In genomic region chr2:74502720-74503505, GRCh38 we compare ENCODE assay signal across 1 cellular context.
A peak's percentile ranks its signal among the peaks of the same experiment; 100 is the strongest.
TF ChIP-seq lines count a peak whose summit lies in the region.

No MANE protein-coding gene starts in this region.

TF ChIP-seq in WTC11, 78 proteins besides CTCF, POLR2A, EP300 and RAD21 (continued from another document):
- TF ChIP-seq, protein P1, sequence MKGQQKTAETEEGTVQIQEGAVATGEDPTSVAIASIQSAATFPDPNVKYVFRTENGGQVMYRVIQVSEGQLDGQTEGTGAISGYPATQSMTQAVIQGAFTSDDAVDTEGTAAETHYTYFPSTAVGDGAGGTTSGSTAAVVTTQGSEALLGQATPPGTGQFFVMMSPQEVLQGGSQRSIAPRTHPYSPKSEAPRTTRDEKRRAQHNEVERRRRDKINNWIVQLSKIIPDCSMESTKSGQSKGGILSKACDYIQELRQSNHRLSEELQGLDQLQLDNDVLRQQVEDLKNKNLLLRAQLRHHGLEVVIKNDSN (CRISPR knock-in tag; IDR thresholded peaks at IDR 0.05) = no peak; the same call in 1 of the 2 replicates
- TF ChIP-seq TCF7 (CRISPR knock-in tag; IDR thresholded peaks at IDR 0.05; ENCODE audit: low read depth) (no peak), EMX1 (CRISPR knock-in tag; IDR thresholded peaks at IDR 0.05) (no peak), ZNF423 (CRISPR knock-in tag; IDR thresholded peaks at IDR 0.05) (peak; percentile 92), NR1H2 (CRISPR knock-in tag; IDR thresholded peaks at IDR 0.05) (no peak), ZMAT4 (CRISPR knock-in tag; IDR thresholded peaks at IDR 0.05) (no peak), NFYB (CRISPR knock-in tag; conservative IDR thresholded peaks at IDR 0.05; ENCODE audit: low read depth) (no peak), CREM (CRISPR knock-in tag; IDR thresholded peaks at IDR 0.05) (no peak), SMAD4 (CRISPR knock-in tag; IDR thresholded peaks at IDR 0.05) (no peak), NFE2L1 (CRISPR knock-in tag; IDR thresholded peaks at IDR 0.05) (peak; percentile 14; the same call in 1 of the 2 replicates), ZNF138 (CRISPR knock-in tag; conservative IDR thresholded peaks at IDR 0.05) (no peak), NR3C1 (CRISPR knock-in tag; conservative IDR thresholded peaks at IDR 0.05; ENCODE audit: low read depth) (no peak), E2F5 (CRISPR knock-in tag; IDR thresholded peaks at IDR 0.05) (no peak), NFATC4 (CRISPR knock-in tag; IDR thresholded peaks at IDR 0.05) (no peak), AFF4 (CRISPR knock-in tag; IDR thresholded peaks at IDR 0.05; ENCODE audit: borderline replicate concordance) (no peak), MXD4 (CRISPR knock-in tag; IDR thresholded peaks at IDR 0.05; ENCODE audit: borderline replicate concordance) (no peak), ZNF121 (CRISPR knock-in tag; IDR thresholded peaks at IDR 0.05) (no peak), RELA (CRISPR knock-in tag; IDR thresholded peaks at IDR 0.05; ENCODE audit: borderline replicate concordance) (no peak), ZBTB21 (CRISPR knock-in tag; IDR thresholded peaks at IDR 0.05; ENCODE audit: borderline replicate concordance) (0 out of 2 replicates have a peak, but pooled peaks have one; percentile 31), SMAD3 (CRISPR knock-in tag; IDR thresholded peaks at IDR 0.05; ENCODE audit: borderline replicate concordance) (peak; percentile 62; the same call in 1 of the 2 replicates), ETV6 (CRISPR knock-in tag; IDR thresholded peaks at IDR 0.05) (peak; percentile 49; the same call in 1 of the 2 replicates), CBFB (CRISPR knock-in tag; IDR thresholded peaks at IDR 0.05; ENCODE audit: low read depth) (no peak), ESRRA (CRISPR knock-in tag; IDR thresholded peaks at IDR 0.05; ENCODE audit: borderline replicate concordance) (no peak), KAT7 (CRISPR knock-in tag; IDR thresholded peaks at IDR 0.05; ENCODE audit: borderline replicate concordance) (no peak), PREB (CRISPR knock-in tag; IDR thresholded peaks at IDR 0.05; ENCODE audit: borderline replicate concordance) (no peak), CDX4 (CRISPR knock-in tag; IDR thresholded peaks at IDR 0.05; ENCODE audit: borderline replicate concordance) (no peak), E2F4 (CRISPR knock-in tag; IDR thresholded peaks at IDR 0.05; ENCODE audit: borderline replicate concordance, low read depth) (0 out of 2 replicates have a peak, but pooled peaks have one; percentile 41), GABPB1 (CRISPR knock-in tag; IDR thresholded peaks at IDR 0.05) (no peak), RORB (CRISPR knock-in tag; IDR thresholded peaks at IDR 0.05) (no peak), JAZF1 (CRISPR knock-in tag; IDR thresholded peaks at IDR 0.05) (no peak), HMGA2 (CRISPR knock-in tag; IDR thresholded peaks at IDR 0.05) (no peak), ZNF416 (CRISPR knock-in tag; IDR thresholded peaks at IDR 0.05) (no peak), GTF2I (CRISPR knock-in tag; conservative IDR thresholded peaks at IDR 0.05) (no peak)
- TF ChIP-seq, protein P2, sequence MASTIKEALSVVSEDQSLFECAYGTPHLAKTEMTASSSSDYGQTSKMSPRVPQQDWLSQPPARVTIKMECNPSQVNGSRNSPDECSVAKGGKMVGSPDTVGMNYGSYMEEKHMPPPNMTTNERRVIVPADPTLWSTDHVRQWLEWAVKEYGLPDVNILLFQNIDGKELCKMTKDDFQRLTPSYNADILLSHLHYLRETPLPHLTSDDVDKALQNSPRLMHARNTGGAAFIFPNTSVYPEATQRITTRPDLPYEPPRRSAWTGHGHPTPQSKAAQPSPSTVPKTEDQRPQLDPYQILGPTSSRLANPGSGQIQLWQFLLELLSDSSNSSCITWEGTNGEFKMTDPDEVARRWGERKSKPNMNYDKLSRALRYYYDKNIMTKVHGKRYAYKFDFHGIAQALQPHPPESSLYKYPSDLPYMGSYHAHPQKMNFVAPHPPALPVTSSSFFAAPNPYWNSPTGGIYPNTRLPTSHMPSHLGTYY (CRISPR knock-in tag; IDR thresholded peaks at IDR 0.05) = no peak
- TF ChIP-seq, protein P3, sequence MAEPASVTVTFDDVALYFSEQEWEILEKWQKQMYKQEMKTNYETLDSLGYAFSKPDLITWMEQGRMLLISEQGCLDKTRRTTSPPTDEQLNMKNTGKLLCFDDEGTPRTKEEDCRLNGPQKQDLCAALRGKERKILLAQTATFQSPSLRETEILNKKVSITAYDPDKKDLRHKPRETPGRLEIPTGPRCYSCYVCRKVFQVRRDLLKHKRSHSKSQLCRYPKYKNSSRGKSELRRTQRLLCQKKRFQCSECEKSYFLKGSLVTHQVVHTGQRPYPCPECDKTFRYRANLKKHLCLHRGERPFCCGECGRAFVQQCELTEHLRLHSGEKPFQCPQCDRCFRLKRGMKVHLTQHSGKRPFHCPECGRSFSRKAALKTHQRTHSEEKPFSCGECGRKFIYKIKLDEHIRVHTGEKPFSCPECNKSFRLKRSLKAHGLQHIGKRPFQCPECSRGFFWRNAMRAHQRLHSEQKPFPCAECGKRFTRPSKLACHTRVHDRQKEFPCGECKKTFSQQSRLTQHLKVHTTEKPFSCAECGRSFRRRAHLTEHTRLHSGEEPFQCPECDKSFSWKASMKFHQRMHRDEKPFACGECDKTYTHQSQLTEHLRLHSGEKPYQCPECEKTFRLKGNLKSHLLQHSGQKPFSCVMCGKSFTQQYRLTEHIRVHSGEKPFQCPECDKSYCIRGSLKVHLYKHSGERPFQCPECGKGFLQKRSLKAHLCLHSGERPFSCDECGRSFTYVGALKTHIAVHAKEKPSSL (CRISPR knock-in tag; conservative IDR thresholded peaks at IDR 0.05) = no peak
- TF ChIP-seq, protein P4, sequence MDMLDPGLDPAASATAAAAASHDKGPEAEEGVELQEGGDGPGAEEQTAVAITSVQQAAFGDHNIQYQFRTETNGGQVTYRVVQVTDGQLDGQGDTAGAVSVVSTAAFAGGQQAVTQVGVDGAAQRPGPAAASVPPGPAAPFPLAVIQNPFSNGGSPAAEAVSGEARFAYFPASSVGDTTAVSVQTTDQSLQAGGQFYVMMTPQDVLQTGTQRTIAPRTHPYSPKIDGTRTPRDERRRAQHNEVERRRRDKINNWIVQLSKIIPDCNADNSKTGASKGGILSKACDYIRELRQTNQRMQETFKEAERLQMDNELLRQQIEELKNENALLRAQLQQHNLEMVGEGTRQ (CRISPR knock-in tag; IDR thresholded peaks at IDR 0.05) = peak; percentile 18; the same call in 1 of the 2 replicates
- TF ChIP-seq, protein P5, sequence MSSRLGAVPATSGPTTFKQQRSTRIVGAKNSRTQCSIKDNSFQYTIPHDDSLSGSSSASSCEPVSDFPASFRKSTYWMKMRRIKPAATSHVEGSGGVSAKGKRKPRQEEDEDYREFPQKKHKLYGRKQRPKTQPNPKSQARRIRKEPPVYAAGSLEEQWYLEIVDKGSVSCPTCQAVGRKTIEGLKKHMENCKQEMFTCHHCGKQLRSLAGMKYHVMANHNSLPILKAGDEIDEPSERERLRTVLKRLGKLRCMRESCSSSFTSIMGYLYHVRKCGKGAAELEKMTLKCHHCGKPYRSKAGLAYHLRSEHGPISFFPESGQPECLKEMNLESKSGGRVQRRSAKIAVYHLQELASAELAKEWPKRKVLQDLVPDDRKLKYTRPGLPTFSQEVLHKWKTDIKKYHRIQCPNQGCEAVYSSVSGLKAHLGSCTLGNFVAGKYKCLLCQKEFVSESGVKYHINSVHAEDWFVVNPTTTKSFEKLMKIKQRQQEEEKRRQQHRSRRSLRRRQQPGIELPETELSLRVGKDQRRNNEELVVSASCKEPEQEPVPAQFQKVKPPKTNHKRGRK (CRISPR knock-in tag; IDR thresholded peaks at IDR 0.05; ENCODE audit: borderline replicate concordance) = no peak
- TF ChIP-seq, protein P6, sequence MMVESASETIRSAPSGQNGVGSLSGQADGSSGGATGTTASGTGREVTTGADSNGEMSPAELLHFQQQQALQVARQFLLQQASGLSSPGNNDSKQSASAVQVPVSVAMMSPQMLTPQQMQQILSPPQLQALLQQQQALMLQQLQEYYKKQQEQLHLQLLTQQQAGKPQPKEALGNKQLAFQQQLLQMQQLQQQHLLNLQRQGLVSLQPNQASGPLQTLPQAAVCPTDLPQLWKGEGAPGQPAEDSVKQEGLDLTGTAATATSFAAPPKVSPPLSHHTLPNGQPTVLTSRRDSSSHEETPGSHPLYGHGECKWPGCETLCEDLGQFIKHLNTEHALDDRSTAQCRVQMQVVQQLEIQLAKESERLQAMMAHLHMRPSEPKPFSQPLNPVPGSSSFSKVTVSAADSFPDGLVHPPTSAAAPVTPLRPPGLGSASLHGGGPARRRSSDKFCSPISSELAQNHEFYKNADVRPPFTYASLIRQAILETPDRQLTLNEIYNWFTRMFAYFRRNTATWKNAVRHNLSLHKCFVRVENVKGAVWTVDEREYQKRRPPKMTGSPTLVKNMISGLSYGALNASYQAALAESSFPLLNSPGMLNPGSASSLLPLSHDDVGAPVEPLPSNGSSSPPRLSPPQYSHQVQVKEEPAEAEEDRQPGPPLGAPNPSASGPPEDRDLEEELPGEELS (CRISPR knock-in tag; IDR thresholded peaks at IDR 0.05) = 0 out of 2 replicates have a peak, but pooled peaks have one; percentile 48
